ENCODE assay signal across 16 cellular contexts in genomic region chr1:6495041-6495441, GRCh38. TPM values are rescaled to one million over a fixed set of nuclear protein-coding genes. Genes with fewer than 3 reads are reported as not detected.
A peak's percentile ranks its signal among the peaks of the same experiment; 100 is the strongest.
DNase-seq lines count a peak whose midpoint lies in the region; ATAC-seq and TF ChIP-seq lines count a peak whose summit lies in the region.
"Had no signal": no experiment of that assay in that cellular context is flagged by ENCODE, and none has a peak within 500 bp of the region (broad histone marks: within the 10 kb centered on the region; RNA-seq: fewer than 3 reads in every experiment).

No MANE protein-coding gene starts in this region.

- H3K27me3 ChIP-seq in spleen (replicated peaks in 1 of 7), result peaks cover 0 to 61% (median 5%) of the 10 kb centered on the region in 7 donors
- H3K27me3 ChIP-seq: cardiac muscle cell, gastroesophageal sphincter had no signal

- no peak for TF ChIP-seq CTCF in spleen (IDR thresholded peaks at IDR 0.05 in 8 of 11, conservative IDR thresholded peaks at IDR 0.05 in 3 of 11)

- no peaks in the 10 kb centered on the region for H3K9me3 ChIP-seq in spleen
- H3K9me3 ChIP-seq: gastroesophageal sphincter, HAP-1 had no signal

- no peak for ATAC-seq in Right ventricle myocardium superior (ENCODE audit: poor library complexity)
- ATAC-seq in GM19395 (IDR thresholded peaks at IDR 0.05; ENCODE audit: unreplicated experiment), result no peak
- ATAC-seq: activated naive CD4-positive, alpha-beta T cell treated with anti-CD3 and anti-CD28 coated beads, Interleukin-2, amount 50 U/mL, for 72 hours; gastroesophageal sphincter; stimulated activated effector memory CD8-positive, alpha-beta T cell treated with anti-CD3 and anti-CD28 coated beads, Interleukin-12 subunit alpha, Interleukin-12 subunit beta, amount 100 ng/mL, for 72 hours had no signal

- peak overlapping the region in 2 of 8 donors; percentile 70 to 80 for H3K4me3 ChIP-seq in spleen
- H3K4me3 ChIP-seq: cardiac muscle cell, gastroesophageal sphincter, HAP-1 had no signal

- H3K27ac ChIP-seq in caudate nucleus (ENCODE audit: low read depth, low read length) (peak overlapping the region; percentile 77), spleen (peak overlapping the region in 6 of 8 donors; percentile 42 to 86 (median 81))
- H3K27ac ChIP-seq: cardiac muscle cell, gastroesophageal sphincter had no signal

- TF ChIP-seq POLR2A in spleen (IDR thresholded peaks at IDR 0.05), result no peak

- intact Hi-C loops in cardiac septum (cut with DNase I) (no loop called here), Right ventricle myocardium superior (cut with DNase I) (no loop called here), spleen (cut with DNase I; ENCODE audit: low total_unique reads) (no loop called here)

- peak; percentile 68 for DNase-seq in cardiac septum (ENCODE audit: low spot score)
- DNase-seq in Right ventricle myocardium superior, result no peak
- DNase-seq in NCI-H1694 (lab: John Stamatoyannopoulos, UW), result peak; percentile 62
- peak in 39 of 61 donors; percentile 7 to 87 (median 54) for DNase-seq in caudate nucleus (lab: John Stamatoyannopoulos, UW)
- no peak for DNase-seq in spleen
- no peak for DNase-seq in NAMALWA (ENCODE audit: low spot score)
- DNase-seq in SIG-M5 treated with dmso at 0.1 percent for 504 hours (lab: John Stamatoyannopoulos, UW; ENCODE audit: unreplicated experiment), result no peak
- DNase-seq: activated CD4-positive, alpha-beta T cell treated with anti-CD3 and anti-CD28 coated beads for 4 hours; EL; NCI-H1417 treated with DMSO at 0.1 percent for 48 hours had no signal

- H3K4me1 ChIP-seq in spleen, result peaks cover 17 to 97% (median 72%) of the 10 kb centered on the region in 6 donors

- 23 to 50% (median 35%) methylated on average over 3 to 13 of the region's 13 CpGs for WGBS in spleen, 5 donors

- no peaks in the 10 kb centered on the region for H3K36me3 ChIP-seq in spleen
- H3K36me3 ChIP-seq: cardiac muscle cell, gastroesophageal sphincter, HAP-1 had no signal

RNA-seq across cellular contexts. Expression of gene PLEKHG5, which starts 3.6 kb away (rescaled TPM):
- total RNA-seq in cardiac septum, result 14.9 TPM
- total RNA-seq in Right ventricle myocardium superior, result 16.8 TPM
- total RNA-seq in spleen, result 100 to 1,000 TPM in 1 of 7 donors, 10 to 100 TPM in 6; 34.7 to 120 (median 60.1) TPM
- polyA plus RNA-seq in spleen, result 10 to 100 TPM in 2 of 3 donors, 1 to 10 TPM in 1; 6.4 to 66.9 (median 29.7) TPM

RNA-seq across cellular contexts. Expression of gene TNFRSF25, which starts 29.1 kb away (rescaled TPM):
- 8.5 TPM for total RNA-seq in cardiac septum
- 13.7 TPM for total RNA-seq in Right ventricle myocardium superior
- total RNA-seq in spleen, result 100 to 1,000 TPM in 1 of 7 donors, 10 to 100 TPM in 6; 39.7 to 103 (median 65.4) TPM
- polyA plus RNA-seq in spleen, result 100 to 1,000 TPM in 2 of 3 donors, 10 to 100 TPM in 1; 30.9 to 147 (median 102) TPM

RNA-seq across cellular contexts. Expression of gene NOL9, which starts 59.3 kb away (rescaled TPM):
- total RNA-seq in cardiac septum (16.5 TPM), Right ventricle myocardium superior (10.9 TPM), spleen (10 to 100 TPM; 30.5 to 55.2 (median 51.5) TPM)
- polyA plus RNA-seq in spleen, result 10 to 100 TPM in 1 of 3 donors, 1 to 10 TPM in 2; 4.2 to 10.0 (median 5.8) TPM

Comparison
In these comparisons a context has a peak if more than half of its experiments do, and no peak if none do; other contexts are left out.
1. DNase-seq: peak in cardiac septum (single experiment), NCI-H1694 (single experiment) and caudate nucleus (39 of 61); none in Right ventricle myocardium superior (single experiment), spleen (single experiment), NAMALWA (single experiment) and SIG-M5 treated with dmso at 0.1 percent for 504 hours (single experiment).